Comparison of ENCODE assay signal across 17 cellular contexts in genomic region chr14:102733326-102733725, GRCh38. TPM values are rescaled to one million over a fixed set of nuclear protein-coding genes. Genes with fewer than 3 reads are reported as not detected.
DNase-seq lines count a peak whose midpoint lies in the region; ATAC-seq and TF ChIP-seq lines count a peak whose summit lies in the region.
"Had no signal": no experiment of that assay in that cellular context is flagged by ENCODE, and none has a peak within 500 bp of the region (broad histone marks: within the 10 kb centered on the region; RNA-seq: fewer than 3 reads in every experiment).

No MANE protein-coding gene starts in this region.

- no peak overlapping the region for H3K4me2 ChIP-seq in GM23338
- H3K4me2 ChIP-seq in GM23248 (ENCODE audit: unreplicated experiment): no peak overlapping the region

- H3K27me3 ChIP-seq in GM23338 (ENCODE audit: insufficient read depth) (no peaks in the 10 kb centered on the region), endodermal cell (ENCODE audit: control insufficient read depth, insufficient read depth, low read length, poor library complexity, severe bottlenecking) (no peaks in the 10 kb centered on the region), GM23248 (replicated peaks; ENCODE audit: insufficient read depth) (no peaks in the 10 kb centered on the region)

- no peak overlapping the region for H2AFZ ChIP-seq in GM23338
- H2AFZ ChIP-seq in GM23248: no peak overlapping the region

- H3K4me1 ChIP-seq in GM23338 (ENCODE audit: insufficient read depth) (no peaks in the 10 kb centered on the region), endodermal cell (ENCODE audit: control insufficient read depth, insufficient read depth, low read length) (peaks cover 4% of the 10 kb centered on the region), GM23248 (ENCODE audit: insufficient read depth) (no peaks in the 10 kb centered on the region)

- H3K4me1 Mint-ChIP-seq in GM23338 (peaks cover 2% of the 10 kb centered on the region; the same call in 1 of the 3 replicates), T-helper 17 cell (peaks cover 4% of the 10 kb centered on the region), endodermal cell (no peaks in the 10 kb centered on the region), neural crest cell (no peaks in the 10 kb centered on the region)
- peaks cover 0 to 9% of the 10 kb centered on the region in 2 donors for H3K4me1 Mint-ChIP-seq in natural killer cell treated with Interleukin-12 subunit alpha and Interleukin-12 subunit beta and Interleukin-15 and Interleukin-18, amount 100 ng/mL, for 72 hours (ENCODE audit: low read depth in 2 of 2)

- H3K36me3 ChIP-seq in GM23338 (ENCODE audit: insufficient read depth): no peaks in the 10 kb centered on the region
- H3K36me3 ChIP-seq in endodermal cell (ENCODE audit: control insufficient read depth, insufficient read depth, low read length): peaks cover 16% of the 10 kb centered on the region
- 0 out of 2 replicates have a peak, but pooled peaks cover 5% of the 10 kb centered on the region for H3K36me3 ChIP-seq in GM23248 (ENCODE audit: low read depth)

- H3K27ac Mint-ChIP-seq in GM23338: peak overlapping the region; percentile 26; the same call in 1 of the 2 replicates
- H3K27ac Mint-ChIP-seq in T-helper 17 cell: peak overlapping the region; percentile 69
- H3K27ac Mint-ChIP-seq in endodermal cell: peak overlapping the region; percentile 3
- H3K27ac Mint-ChIP-seq in neural crest cell (ENCODE audit: unreplicated experiment): peak overlapping the region; percentile 19
- no peak overlapping the region for H3K27ac Mint-ChIP-seq in natural killer cell treated with Interleukin-12 subunit alpha and Interleukin-12 subunit beta and Interleukin-15 and Interleukin-18, amount 100 ng/mL, for 72 hours

- 86 to 88% methylated on average over 6 to 11 of the region's 11 CpGs for WGBS in endodermal cell (ENCODE audit: insufficient coverage in 1 of 2, insufficient read length in 1 of 2), 2 experiments
- 87 to 89% methylated on average over 11 of the region's 11 CpGs for WGBS in GM23248 (ENCODE audit: low coverage in 1 of 2, low lambda C conversion rate in 2 of 2, missing lambda C conversion rate in 2 of 2), 2 experiments

- no peaks in the 10 kb centered on the region for H3K9me3 ChIP-seq in T-helper 17 cell (ENCODE audit: control insufficient read depth, low read length, poor library complexity, severe bottlenecking)
- no peaks in the 10 kb centered on the region for H3K9me3 ChIP-seq in endodermal cell (ENCODE audit: control insufficient read depth, low read length)
- H3K9me3 ChIP-seq in GM23248 (ENCODE audit: low read depth): no peaks in the 10 kb centered on the region

- H3K4me3 Mint-ChIP-seq in GM23338 (no peak overlapping the region), T-helper 17 cell (no peak overlapping the region), endodermal cell (no peak overlapping the region), neural crest cell (no peak overlapping the region)
- H3K4me3 Mint-ChIP-seq in natural killer cell treated with Interleukin-12 subunit alpha and Interleukin-12 subunit beta and Interleukin-15 and Interleukin-18, amount 100 ng/mL, for 72 hours: no peak overlapping the region
- H3K4me3 Mint-ChIP-seq: CD4-positive, alpha-beta memory T cell had no signal

- in situ Hi-C loops in GM23248 (cut with MboI): no loop called here

- H3K9ac ChIP-seq in endodermal cell (ENCODE audit: extremely low read depth, low read length, poor library complexity, severe bottlenecking) (no peak overlapping the region), GM23248 (no peak overlapping the region)

- H3K27ac ChIP-seq in GM23338 (ENCODE audit: low read depth) (no peak overlapping the region), endodermal cell (ENCODE audit: low read depth, low read length) (no peak overlapping the region), GM23248 (no peak overlapping the region)

- H3K79me2 ChIP-seq in GM23338 (replicated peaks; ENCODE audit: insufficient read depth) (no peaks in the 10 kb centered on the region), GM23248 (ENCODE audit: insufficient read depth) (no peaks in the 10 kb centered on the region)

- H3K27me3 Mint-ChIP-seq in GM23338 (ENCODE audit: insufficient read depth, low read depth, poor library complexity): peaks cover 12% of the 10 kb centered on the region
- no peaks in the 10 kb centered on the region for H3K27me3 Mint-ChIP-seq in T-helper 17 cell
- H3K27me3 Mint-ChIP-seq in endodermal cell (ENCODE audit: insufficient read depth): no peaks in the 10 kb centered on the region
- H3K27me3 Mint-ChIP-seq in neural crest cell (ENCODE audit: low read depth): no peaks in the 10 kb centered on the region
- no peaks in the 10 kb centered on the region for H3K27me3 Mint-ChIP-seq in natural killer cell treated with Interleukin-12 subunit alpha and Interleukin-12 subunit beta and Interleukin-15 and Interleukin-18, amount 100 ng/mL, for 72 hours
- H3K27me3 Mint-ChIP-seq: CD4-positive, alpha-beta memory T cell had no signal

- no peak for ATAC-seq in GM23338
- no peak for ATAC-seq in T-helper 17 cell
- no peak for ATAC-seq in natural killer cell treated with Interleukin-12 subunit alpha and Interleukin-12 subunit beta and Interleukin-15 and Interleukin-18, amount 100 ng/mL, for 72 hours

- H3F3A ChIP-seq in GM23338 (replicated peaks; ENCODE audit: low read depth): no peaks in the 10 kb centered on the region
- no peaks in the 10 kb centered on the region for H3F3A ChIP-seq in GM23248 (ENCODE audit: insufficient read depth)

- no peak overlapping the region for H3K4me3 ChIP-seq in GM23338
- no peak overlapping the region for H3K4me3 ChIP-seq in endodermal cell (ENCODE audit: low read length)
- H3K4me3 ChIP-seq in GM23248: no peak overlapping the region

- H3K9me2 ChIP-seq in GM23338 (ENCODE audit: insufficient read depth): no peaks in the 10 kb centered on the region
- no peaks in the 10 kb centered on the region for H3K9me2 ChIP-seq in GM23248 (ENCODE audit: insufficient read depth)

- DNase-seq in GM23338 (ENCODE audit: low spot score) (no peak), T-helper 17 cell (no peak), endodermal cell (no peak), neural crest cell (ENCODE audit: low read depth, low spot score) (no peak), GM23248 (no peak), DMS 273 (lab: John Stamatoyannopoulos, UW; ENCODE audit: unreplicated experiment) (no peak)
- no peak for DNase-seq in natural killer cell treated with Interleukin-12 subunit alpha and Interleukin-12 subunit beta and Interleukin-15 and Interleukin-18, amount 100 ng/mL, for 72 hours (ENCODE audit: low spot score)
- no peak for DNase-seq in stimulated activated naive CD4-positive, alpha-beta T cell (lab: John Stamatoyannopoulos, UW)
- DNase-seq: ACHN; CD4-positive, alpha-beta memory T cell; DMS79; KBM-7; NCI-H1436; NCI-H2029; NCI-H2171; NCI-H446 treated with DMSO at 0.1 percent for 48 hours; RPMI8226 had no signal

- TF ChIP-seq CTCF in GM23338 (conservative IDR thresholded peaks at IDR 0.05; ENCODE audit: low read depth in 2 of 2) (no peak), endodermal cell (conservative IDR thresholded peaks at IDR 0.05) (no peak), neural crest cell (conservative IDR thresholded peaks at IDR 0.05) (no peak)

- H4K20me1 ChIP-seq in GM23338 (replicated peaks; ENCODE audit: insufficient read depth): no peaks in the 10 kb centered on the region; the same call in 1 of the 2 replicates
- no peaks in the 10 kb centered on the region for H4K20me1 ChIP-seq in GM23248 (ENCODE audit: insufficient read depth)

- peaks cover 4% of the 10 kb centered on the region; the same call in 2 of the 3 replicates for H3K36me3 Mint-ChIP-seq in GM23338 (ENCODE audit: low read depth)
- H3K36me3 Mint-ChIP-seq in T-helper 17 cell (ENCODE audit: low read depth): peaks cover 8% of the 10 kb centered on the region
- peaks cover 44% of the 10 kb centered on the region for H3K36me3 Mint-ChIP-seq in endodermal cell (ENCODE audit: low read depth)
- H3K36me3 Mint-ChIP-seq in neural crest cell (ENCODE audit: low read depth): peaks cover 2% of the 10 kb centered on the region
- no peaks in the 10 kb centered on the region for H3K36me3 Mint-ChIP-seq in natural killer cell treated with Interleukin-12 subunit alpha and Interleukin-12 subunit beta and Interleukin-15 and Interleukin-18, amount 100 ng/mL, for 72 hours

- no peaks in the 10 kb centered on the region for H3K9me3 Mint-ChIP-seq in GM23338
- no peaks in the 10 kb centered on the region for H3K9me3 Mint-ChIP-seq in endodermal cell
- H3K9me3 Mint-ChIP-seq in neural crest cell: no peaks in the 10 kb centered on the region
- no peaks in the 10 kb centered on the region for H3K9me3 Mint-ChIP-seq in natural killer cell treated with Interleukin-12 subunit alpha and Interleukin-12 subunit beta and Interleukin-15 and Interleukin-18, amount 100 ng/mL, for 72 hours

TF ChIP-seq in GM23338, 12 proteins besides CTCF, POLR2A, EP300 and RAD21:
- TF ChIP-seq POLR2AphosphoS5 (IDR thresholded peaks at IDR 0.05; ENCODE audit: low read depth): no peak
- TF ChIP-seq EZH2 (IDR thresholded peaks at IDR 0.05; ENCODE audit: low read depth, unreplicated experiment): no peak
- no peak for TF ChIP-seq EZH2phosphoT487 (IDR thresholded peaks at IDR 0.05; ENCODE audit: unreplicated experiment)

RNA-seq across cellular contexts. Expression of gene TRAF3, which starts 43.9 kb away (rescaled TPM):
- 9.3 and 10.8 TPM in 2 replicates for total RNA-seq in GM23338 (2014; rRNA removed; shearing (Covaris generic))
- 3.5 and 3.7 TPM in 2 replicates for polyA plus RNA-seq in GM23338 (2016; fragmentation: Nextera tagmentation; extraction: Ambion mirVana)
- 10 to 100 TPM; 47.8 to 54.4 TPM for total RNA-seq in T-helper 17 cell
- 10 to 100 TPM; 16.7 to 23.8 TPM for total RNA-seq in endodermal cell
- polyA plus RNA-seq in endodermal cell (2013, experiment 1 of 2): 17.5 TPM
- polyA plus RNA-seq in endodermal cell (2013, experiment 2 of 2): 18.9 TPM
- total RNA-seq in neural crest cell: 25.8 and 29.4 TPM in 2 replicates
- total RNA-seq in natural killer cell treated with Interleukin-12 subunit alpha and Interleukin-12 subunit beta and Interleukin-15 and Interleukin-18, amount 100 ng/mL, for 72 hours: 10 to 100 TPM; 37.6 to 84.6 TPM
- 17.9 and 18.6 TPM in 2 replicates for total RNA-seq in GM23248 (2014; rRNA removed; shearing (Covaris generic))
- 7.8 and 7.9 TPM in 2 replicates for polyA plus RNA-seq in GM23248 (2016; fragmentation: Nextera tagmentation; extraction: Ambion mirVana)

Comparison
In these comparisons a context has a peak if more than half of its experiments do, and no peak if none do; other contexts are left out.
1. H3K27ac Mint-ChIP-seq: peak in GM23338 (single experiment), T-helper 17 cell (single experiment), endodermal cell (single experiment) and neural crest cell (single experiment); none in natural killer cell treated with Interleukin-12 subunit alpha and Interleukin-12 subunit beta and Interleukin-15 and Interleukin-18, amount 100 ng/mL, for 72 hours (0 of 2).